1 cellular context compared by ENCODE assay signal in genomic region chr15:55403531-55403930, GRCh38.
TF ChIP-seq lines count a peak whose summit lies in the region.

No MANE protein-coding gene starts in this region.

TF ChIP-seq in K562, 482 proteins besides CTCF, POLR2A, EP300 and RAD21 (continued from another document and continues in another):
- TF ChIP-seq CEBPG (CRISPR knock-in tag; IDR thresholded peaks at IDR 0.05) (peak; percentile 95), CEBPG (tag; conservative IDR thresholded peaks at IDR 0.05 in 1 of 2, IDR thresholded peaks at IDR 0.05 in 1 of 2) (peak; percentile 97 to 99), CEBPB (tag; IDR thresholded peaks at IDR 0.05) (peak; percentile 92), MAFF (IDR thresholded peaks at IDR 0.05; ENCODE audit: low read length) (peak; percentile 93), NFRKB (IDR thresholded peaks at IDR 0.05; ENCODE audit: low read depth) (peak; percentile 25; the same call in 1 of the 2 replicates), E2F3 (CRISPR knock-in tag; IDR thresholded peaks at IDR 0.05) (no peak), ZNF316 (IDR thresholded peaks at IDR 0.05) (peak; percentile 98), MAFK (IDR thresholded peaks at IDR 0.05; ENCODE audit: low read length) (peak; percentile 91), ATF4 (CRISPR knock-in tag; IDR thresholded peaks at IDR 0.05) (peak; percentile 97), ARID3A (IDR thresholded peaks at IDR 0.05; ENCODE audit: borderline replicate concordance, low read depth, low read length) (peak; percentile 94), LCOR (CRISPR knock-in tag; IDR thresholded peaks at IDR 0.05) (0 out of 2 replicates have a peak, but pooled peaks have one; percentile 26), MYC (IDR thresholded peaks at IDR 0.05; ENCODE audit: low read depth, low read length) (peak; percentile 67; the same call in 1 of the 2 replicates), MYC (CRISPR knock-in tag; IDR thresholded peaks at IDR 0.05; ENCODE audit: borderline replicate concordance, low read depth) (no peak), ZNF766 (CRISPR knock-in tag; conservative IDR thresholded peaks at IDR 0.05) (peak; percentile 84), SNIP1 (IDR thresholded peaks at IDR 0.05; ENCODE audit: low read depth) (no peak), ZNF592 (IDR thresholded peaks at IDR 0.05) (peak; percentile 83), ZFP91 (CRISPR knock-in tag; IDR thresholded peaks at IDR 0.05) (no peak), ZNF318 (IDR thresholded peaks at IDR 0.05; ENCODE audit: borderline replicate concordance in 1 of 2, low read depth in 1 of 2) (peak; percentile 22 to 58; a peak in 1 of 4 replicates), ATF7 (IDR thresholded peaks at IDR 0.05) (peak; percentile 84), ZBTB9 (CRISPR knock-in tag; IDR thresholded peaks at IDR 0.05) (no peak), AFF1 (IDR thresholded peaks at IDR 0.05; ENCODE audit: low read depth in 1 of 2, partially characterized antibody in 2 of 2) (peak; percentile 57 to 77), BACH1 (tag; IDR thresholded peaks at IDR 0.05) (peak; percentile 84; the same call in 1 of the 2 replicates), PML (IDR thresholded peaks at IDR 0.05; ENCODE audit: low read length) (no peak; the same call in 1 of the 2 replicates), SMARCC2 (IDR thresholded peaks at IDR 0.05; ENCODE audit: low read depth) (peak; percentile 69; the same call in 1 of the 2 replicates), TCF3 (CRISPR knock-in tag; IDR thresholded peaks at IDR 0.05) (peak; percentile 59), SPI1 (IDR thresholded peaks at IDR 0.05; ENCODE audit: borderline replicate concordance, low read depth, low read length) (peak; percentile 74)
